In the genomic region with DNA sequence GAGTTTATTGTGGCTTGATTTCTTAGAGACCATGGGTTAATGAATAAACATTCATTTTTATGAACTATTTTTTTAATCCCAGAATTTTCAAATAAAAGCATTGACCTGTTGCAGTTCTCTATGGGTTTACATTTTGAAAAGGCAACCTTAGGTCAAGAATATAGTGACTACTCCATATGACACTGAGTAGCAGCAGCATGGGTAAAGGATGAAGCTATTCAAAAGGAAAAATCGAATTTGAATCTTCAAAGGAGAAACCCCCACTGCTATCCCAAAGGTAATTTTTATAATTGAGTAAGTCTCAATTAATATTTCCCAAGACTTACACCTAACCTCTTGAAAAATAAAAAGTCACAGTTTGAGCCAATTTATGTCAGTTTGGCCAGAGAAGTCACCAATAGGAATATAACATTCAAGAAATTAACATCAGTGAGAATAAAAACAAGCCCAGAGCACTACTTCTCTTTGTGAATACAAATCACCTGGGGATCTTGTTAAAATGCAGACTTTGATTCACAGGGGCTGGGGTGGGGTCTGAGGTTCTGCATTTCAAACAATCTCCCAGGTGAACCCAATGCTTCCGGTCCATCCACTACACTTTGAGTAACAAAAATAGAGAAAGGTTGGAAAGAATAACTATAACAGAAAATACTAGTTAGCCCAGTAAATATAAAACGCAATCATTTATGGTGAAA, we compare ENCODE assay signal across 36 cellular contexts.
"Had no signal": no experiment of that assay in that cellular context is flagged by ENCODE, and none has a peak within 500 bp of the region (broad histone marks: within the 10 kb centered on the region; RNA-seq: fewer than 3 reads in every experiment).

No MANE protein-coding gene starts in this region.

- H3K4me1 ChIP-seq: body of pancreas, breast epithelium had no signal

- DNase-seq: activated CD4-positive, alpha-beta memory T cell treated with anti-CD3 and anti-CD28 coated beads, Interleukin-2, amount 10 ng/mL, durations not matched to agents 7 days and 5 days; activated CD4-positive, alpha-beta T cell treated with anti-CD3 and anti-CD28 coated beads for 1 hour; activated CD4-positive, alpha-beta T cell treated with anti-CD3 and anti-CD28 coated beads for 48 hours; activated CD4-positive, CD25-positive, alpha-beta regulatory T cell; activated CD8-positive, alpha-beta memory T cell treated with anti-CD3 and anti-CD28 coated beads for 24 hours; activated CD8-positive, alpha-beta memory T cell treated with anti-CD3 and anti-CD28 coated beads, Interleukin-2, amount 10 ng/mL, durations not matched to agents 7 days and 5 days; activated CD8-positive, alpha-beta memory T cell treated with anti-CD3 and anti-CD28 coated beads, Interleukin-2, amount 50 U/mL, for 48 hours; activated effector memory CD4-positive, alpha-beta T cell treated with anti-CD3 and anti-CD28 coated beads, Interleukin-2, amount 50 U/mL, for 16 hours; activated naive CD4-positive, alpha-beta T cell; activated naive CD4-positive, alpha-beta T cell treated with anti-CD3 and anti-CD28 coated beads, Interleukin-2, amount 50 U/mL, for 16 hours; activated naive CD8-positive, alpha-beta T cell treated with anti-CD3 and anti-CD28 coated beads for 36 hours; activated T-cell treated with anti-CD3 and anti-CD28 coated beads, Interleukin-2, amount 50 U/mL, for 72 hours; amniotic stem cell; body of pancreas; MM.1S; MV-4-11; NCI-H1092; NCI-H1436 treated with DMSO at 0.1 percent for 48 hours; NCI-H187; NCI-H2029 treated with DMSO at 0.1 percent for 48 hours; NCI-H2107; NCI-H2171; NCI-H510A; NCI-H526; NCI-H748 treated with DMSO at 0.1 percent for 48 hours; NK-92 treated with Interleukin-12 subunit alpha and Interleukin-12 subunit beta, amount 100 ng/mL, for 24 hours; PC-9; Right ventricle myocardium superior; SW 1271; T-helper 1 cell; T-helper 2 cell; T-helper 9 cell had no signal

- H3K9me3 ChIP-seq: body of pancreas, breast epithelium had no signal

- H3K9ac ChIP-seq: KMS-11 had no signal

- H3K4me3 ChIP-seq: body of pancreas, breast epithelium, PC-9 had no signal

- H3K36me3 ChIP-seq: breast epithelium had no signal

- H3K27me3 ChIP-seq: body of pancreas, breast epithelium had no signal

- H3K27ac ChIP-seq: body of pancreas, breast epithelium, KMS-11, PC-9, VCaP had no signal

- ATAC-seq: activated CD8-positive, alpha-beta memory T cell treated with anti-CD3 and anti-CD28 coated beads, Interleukin-2, amount 10 ng/mL, durations not matched to agents 7 days and 5 days; activated T-cell treated with anti-CD3 and anti-CD28 coated beads, Interleukin-2, amount 50 U/mL, for 72 hours; activated T-helper 17 cell treated with anti-CD3 and anti-CD28 coated beads, Interleukin-2, amount 50 U/mL, for 72 hours; body of pancreas had no signal
